In the genomic region with DNA sequence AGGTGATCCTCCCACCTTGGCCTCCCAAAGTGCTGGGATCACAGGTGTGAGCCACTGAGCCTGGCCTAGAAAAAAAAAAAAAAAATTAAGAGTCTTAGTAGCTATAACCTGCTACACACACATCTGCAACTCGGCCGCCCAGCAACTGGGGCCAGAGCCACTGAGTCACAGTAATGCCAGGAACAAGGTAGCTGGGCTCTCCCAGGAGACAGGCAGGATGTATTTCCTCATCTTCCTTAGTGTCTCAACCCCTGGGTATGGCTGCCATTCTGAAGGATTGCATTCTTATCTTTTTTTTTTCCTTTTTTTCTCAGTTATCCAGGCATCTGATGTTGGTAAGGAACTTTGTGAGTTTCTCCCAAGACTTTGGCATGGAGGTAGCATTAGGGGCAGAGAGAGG, we compare ENCODE assay signal across 1 cellular context.
TF ChIP-seq lines count a peak whose summit lies in the region.

No MANE protein-coding gene starts in this region.

TF ChIP-seq in SK-N-SH, 30 proteins besides CTCF, POLR2A, EP300 and RAD21 (continued from another document):
- TF ChIP-seq, protein P1, sequence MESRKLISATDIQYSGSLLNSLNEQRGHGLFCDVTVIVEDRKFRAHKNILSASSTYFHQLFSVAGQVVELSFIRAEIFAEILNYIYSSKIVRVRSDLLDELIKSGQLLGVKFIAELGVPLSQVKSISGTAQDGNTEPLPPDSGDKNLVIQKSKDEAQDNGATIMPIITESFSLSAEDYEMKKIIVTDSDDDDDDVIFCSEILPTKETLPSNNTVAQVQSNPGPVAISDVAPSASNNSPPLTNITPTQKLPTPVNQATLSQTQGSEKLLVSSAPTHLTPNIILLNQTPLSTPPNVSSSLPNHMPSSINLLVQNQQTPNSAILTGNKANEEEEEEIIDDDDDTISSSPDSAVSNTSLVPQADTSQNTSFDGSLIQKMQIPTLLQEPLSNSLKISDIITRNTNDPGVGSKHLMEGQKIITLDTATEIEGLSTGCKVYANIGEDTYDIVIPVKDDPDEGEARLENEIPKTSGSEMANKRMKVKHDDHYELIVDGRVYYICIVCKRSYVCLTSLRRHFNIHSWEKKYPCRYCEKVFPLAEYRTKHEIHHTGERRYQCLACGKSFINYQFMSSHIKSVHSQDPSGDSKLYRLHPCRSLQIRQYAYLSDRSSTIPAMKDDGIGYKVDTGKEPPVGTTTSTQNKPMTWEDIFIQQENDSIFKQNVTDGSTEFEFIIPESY (IDR thresholded peaks at IDR 0.05; ENCODE audit: borderline replicate concordance, low read depth): no peak
- TF ChIP-seq MXI1 (IDR thresholded peaks at IDR 0.05; ENCODE audit: low read depth, low read length) (no peak), YY1 (IDR thresholded peaks at IDR 0.05; ENCODE audit: low read depth) (no peak), EZH2phosphoT487 (IDR thresholded peaks at IDR 0.05; ENCODE audit: borderline replicate concordance, low read depth) (no peak), GABPA (IDR thresholded peaks at IDR 0.05; ENCODE audit: low read depth) (no peak)
- TF ChIP-seq, protein P2, sequence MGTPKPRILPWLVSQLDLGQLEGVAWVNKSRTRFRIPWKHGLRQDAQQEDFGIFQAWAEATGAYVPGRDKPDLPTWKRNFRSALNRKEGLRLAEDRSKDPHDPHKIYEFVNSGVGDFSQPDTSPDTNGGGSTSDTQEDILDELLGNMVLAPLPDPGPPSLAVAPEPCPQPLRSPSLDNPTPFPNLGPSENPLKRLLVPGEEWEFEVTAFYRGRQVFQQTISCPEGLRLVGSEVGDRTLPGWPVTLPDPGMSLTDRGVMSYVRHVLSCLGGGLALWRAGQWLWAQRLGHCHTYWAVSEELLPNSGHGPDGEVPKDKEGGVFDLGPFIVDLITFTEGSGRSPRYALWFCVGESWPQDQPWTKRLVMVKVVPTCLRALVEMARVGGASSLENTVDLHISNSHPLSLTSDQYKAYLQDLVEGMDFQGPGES (IDR thresholded peaks at IDR 0.05; ENCODE audit: low read depth, low read length): no peak
